In genomic region chr4:158906073-158906472, GRCh38 we compare ENCODE assay signal across 13 cellular contexts.
A peak's percentile ranks its signal among the peaks of the same experiment; 100 is the strongest.
DNase-seq lines count a peak whose midpoint lies in the region; ATAC-seq and TF ChIP-seq lines count a peak whose summit lies in the region.
"Had no signal": no experiment of that assay in that cellular context is flagged by ENCODE, and none has a peak within 500 bp of the region (broad histone marks: within the 10 kb centered on the region; RNA-seq: fewer than 3 reads in every experiment).

No MANE protein-coding gene starts in this region.

- H3K36me3 ChIP-seq in suprapubic skin = peaks cover 27% of the 10 kb centered on the region
- H3K36me3 ChIP-seq: thyroid gland had no signal

- H3K4me3 ChIP-seq in suprapubic skin = no peak overlapping the region
- H3K4me3 ChIP-seq: A549, thyroid gland had no signal

- no TSS peak for BruUV-seq in Calu3 (replicated peaks; lab: Mats Ljungman, UMichigan)

- H3K9me3 ChIP-seq in suprapubic skin = no peaks in the 10 kb centered on the region
- H3K9me3 ChIP-seq: A549, thyroid gland had no signal

- peak; percentile 75 for DNase-seq in activated CD4-positive, alpha-beta T cell treated with anti-CD3 and anti-CD28 coated beads, Interleukin-2, amount 10 ng/mL, durations not matched to agents 24 days and 14 days
- DNase-seq in activated CD4-positive, alpha-beta T cell treated with anti-CD3 and anti-CD28 coated beads for 4 hours = no peak
- DNase-seq in left kidney (ENCODE audit: low read depth, low spot score) (peak; percentile 35), kidney tubule cell (ENCODE audit: low spot score) (no peak), suprapubic skin (ENCODE audit: low spot score in 2 of 2) (no peak), Calu3 (no peak)
- DNase-seq: IMR-90, NCI-H345, T1000, thyroid gland had no signal

- H3K4me3 Mint-ChIP-seq in activated CD4-positive, alpha-beta T cell treated with anti-CD3 and anti-CD28 coated beads, Interleukin-2, amount 10 ng/mL, durations not matched to agents 24 days and 14 days = peak overlapping the region; percentile 49
- no peak overlapping the region for H3K4me3 Mint-ChIP-seq in Calu3 (ENCODE audit: low read depth, unreplicated experiment)

- no peaks in the 10 kb centered on the region for H3K27me3 ChIP-seq in suprapubic skin
- H3K27me3 ChIP-seq: thyroid gland had no signal

- H3K4me1 ChIP-seq in suprapubic skin = no peaks in the 10 kb centered on the region
- H3K4me1 ChIP-seq: thyroid gland had no signal

- TF ChIP-seq CTCF in suprapubic skin (IDR thresholded peaks at IDR 0.05) (no peak), Calu3 (IDR thresholded peaks at IDR 0.05; ENCODE audit: unreplicated experiment) (no peak)

- peaks cover 33% of the 10 kb centered on the region for H3K36me3 Mint-ChIP-seq in activated CD4-positive, alpha-beta T cell treated with anti-CD3 and anti-CD28 coated beads, Interleukin-2, amount 10 ng/mL, durations not matched to agents 24 days and 14 days (ENCODE audit: low read depth)
- peaks cover 4% of the 10 kb centered on the region for H3K36me3 Mint-ChIP-seq in Calu3 (ENCODE audit: insufficient read depth, unreplicated experiment)

- intact Hi-C loops in activated CD4-positive, alpha-beta T cell treated with anti-CD3 and anti-CD28 coated beads, Interleukin-2, amount 10 ng/mL, durations not matched to agents 24 days and 14 days (cut with micrococcal nuclease) = no loop called here
- intact Hi-C loops in Calu3 (cut with micrococcal nuclease; ENCODE audit: unreplicated experiment) = no loop called here

- H3K27ac ChIP-seq in suprapubic skin = no peak overlapping the region
- H3K27ac ChIP-seq: A549, thyroid gland had no signal

- TF ChIP-seq POLR2A in suprapubic skin (IDR thresholded peaks at IDR 0.05) = no peak

- 83% methylated on average over 3 of the region's 3 CpGs for WGBS in suprapubic skin

- peak overlapping the region; percentile 70 for H3K27ac Mint-ChIP-seq in activated CD4-positive, alpha-beta T cell treated with anti-CD3 and anti-CD28 coated beads, Interleukin-2, amount 10 ng/mL, durations not matched to agents 24 days and 14 days
- no peak overlapping the region for H3K27ac Mint-ChIP-seq in Calu3 (ENCODE audit: unreplicated experiment)

- peaks cover 9% of the 10 kb centered on the region for H3K4me1 Mint-ChIP-seq in activated CD4-positive, alpha-beta T cell treated with anti-CD3 and anti-CD28 coated beads, Interleukin-2, amount 10 ng/mL, durations not matched to agents 24 days and 14 days
- no peaks in the 10 kb centered on the region for H3K4me1 Mint-ChIP-seq in Calu3 (ENCODE audit: low read depth, unreplicated experiment)

- TF ChIP-seq EP300 in suprapubic skin (IDR thresholded peaks at IDR 0.05) = no peak

- H3K27me3 Mint-ChIP-seq in activated CD4-positive, alpha-beta T cell treated with anti-CD3 and anti-CD28 coated beads, Interleukin-2, amount 10 ng/mL, durations not matched to agents 24 days and 14 days = no peaks in the 10 kb centered on the region
- H3K27me3 Mint-ChIP-seq in Calu3 (ENCODE audit: unreplicated experiment) = no peaks in the 10 kb centered on the region

- H3K9me3 Mint-ChIP-seq in activated CD4-positive, alpha-beta T cell treated with anti-CD3 and anti-CD28 coated beads, Interleukin-2, amount 10 ng/mL, durations not matched to agents 24 days and 14 days = no peaks in the 10 kb centered on the region
- H3K9me3 Mint-ChIP-seq in Calu3 (ENCODE audit: low read depth, unreplicated experiment) = no peaks in the 10 kb centered on the region

- CTCF ChIA-PET in Calu3 (lab: Charles Lee) = interaction anchor here (0.7 kb wide), 1 partner anchor 714 kb away, joined by 3 read pairs; no protein-coding TSS in a partner anchor

- ATAC-seq in GM21529 (IDR thresholded peaks at IDR 0.05; ENCODE audit: unreplicated experiment) (peak; percentile 96), HG03354 (IDR thresholded peaks at IDR 0.05; ENCODE audit: poor library complexity, severe bottlenecking, unreplicated experiment) (peak; percentile 92)
- ATAC-seq: A549 had no signal

Comparison
In these comparisons a context has a peak if more than half of its experiments do, and no peak if none do; other contexts are left out.
1. DNase-seq: peak in activated CD4-positive, alpha-beta T cell treated with anti-CD3 and anti-CD28 coated beads, Interleukin-2, amount 10 ng/mL, durations not matched to agents 24 days and 14 days (single experiment) and left kidney (single experiment); none in activated CD4-positive, alpha-beta T cell treated with anti-CD3 and anti-CD28 coated beads for 4 hours (0 of 2), kidney tubule cell (single experiment), suprapubic skin (0 of 2) and Calu3 (single experiment).